22 cellular contexts compared by ENCODE assay signal in the genomic region with DNA sequence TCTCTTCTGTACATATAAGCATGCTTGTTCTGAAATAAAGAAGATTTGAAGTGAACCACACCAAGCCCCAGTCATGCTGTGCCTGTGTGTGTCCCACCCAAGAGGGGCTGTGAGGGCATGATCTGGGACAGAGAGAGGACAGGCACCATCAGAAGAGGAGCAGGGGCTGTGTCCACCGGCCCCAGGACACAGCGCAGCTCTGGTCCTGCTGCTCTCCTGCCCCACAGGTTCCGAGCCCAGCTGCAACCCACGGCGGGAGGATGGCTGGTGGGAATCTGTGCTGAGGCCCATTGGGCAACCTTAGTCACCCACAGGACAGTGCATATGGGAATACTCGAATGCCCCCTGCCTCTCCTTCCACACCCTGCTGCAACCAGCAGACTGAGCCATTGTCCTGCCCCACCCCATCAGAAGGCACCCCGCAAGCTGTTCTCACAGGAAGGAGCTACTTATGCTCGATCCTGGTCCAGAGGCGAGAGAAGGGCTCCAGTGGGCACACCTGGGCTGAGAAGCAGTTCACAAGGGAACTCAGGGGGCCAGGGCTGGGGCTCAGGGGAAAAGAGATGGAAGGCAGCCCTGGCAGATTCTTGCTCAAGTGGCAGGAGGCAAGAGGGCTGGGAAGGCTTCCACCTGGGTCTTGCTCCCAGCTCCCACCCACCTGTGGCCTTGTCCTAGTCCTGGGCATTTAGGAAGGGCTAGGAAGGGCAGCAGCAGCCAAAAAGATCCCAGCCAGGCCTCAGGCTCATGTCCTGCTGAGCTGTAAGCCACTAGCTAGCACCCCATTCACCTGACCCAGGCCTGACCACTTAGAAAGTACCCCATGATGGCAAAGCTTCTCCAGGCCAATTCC. TPM values are rescaled to one million over a fixed set of nuclear protein-coding genes. Genes with fewer than 3 reads are reported as not detected.
"Had no signal": no experiment of that assay in that cellular context is flagged by ENCODE, and none has a peak within 500 bp of the region (broad histone marks: within the 10 kb centered on the region; RNA-seq: fewer than 3 reads in every experiment).

No MANE protein-coding gene starts in this region.

- H3K9me3 Mint-ChIP-seq: endodermal cell; mesothelial cell of epicardium; natural killer cell treated with Interleukin-12 subunit alpha and Interleukin-12 subunit beta and Interleukin-15 and Interleukin-18, amount 100 ng/mL, for 72 hours; stimulated activated effector memory CD8-positive, alpha-beta T cell treated with anti-CD3 and anti-CD28 coated beads, Interleukin-12 subunit alpha, Interleukin-12 subunit beta, amount 100 ng/mL, for 72 hours had no signal

- H3K4me3 ChIP-seq: lung, SK-N-MC, skin epidermis, testis, upper lobe of right lung had no signal

- H3K27ac Mint-ChIP-seq: activated CD4-positive, alpha-beta T cell treated with anti-CD3 and anti-CD28 coated beads for 36 hours; activated naive CD8-positive, alpha-beta T cell; endodermal cell; mesothelial cell of epicardium; natural killer cell treated with Interleukin-12 subunit alpha and Interleukin-12 subunit beta and Interleukin-15 and Interleukin-18, amount 100 ng/mL, for 72 hours; stimulated activated effector memory CD8-positive, alpha-beta T cell treated with anti-CD3 and anti-CD28 coated beads, Interleukin-12 subunit alpha, Interleukin-12 subunit beta, amount 100 ng/mL, for 72 hours; WTC11 had no signal

- H3K4me3 Mint-ChIP-seq: activated CD4-positive, alpha-beta T cell treated with anti-CD3 and anti-CD28 coated beads for 36 hours; activated naive CD8-positive, alpha-beta T cell; endodermal cell; mesothelial cell of epicardium; natural killer cell treated with Interleukin-12 subunit alpha and Interleukin-12 subunit beta and Interleukin-15 and Interleukin-18, amount 100 ng/mL, for 72 hours; stimulated activated effector memory CD8-positive, alpha-beta T cell treated with anti-CD3 and anti-CD28 coated beads, Interleukin-12 subunit alpha, Interleukin-12 subunit beta, amount 100 ng/mL, for 72 hours; WTC11 had no signal

- H3K27me3 ChIP-seq: testis, upper lobe of right lung had no signal

- H3K27ac ChIP-seq: epithelial cell of prostate, SK-N-MC, skin epidermis, testis, upper lobe of right lung had no signal

- H3K4me1 Mint-ChIP-seq: activated CD4-positive, alpha-beta T cell treated with anti-CD3 and anti-CD28 coated beads for 36 hours; endodermal cell; mesothelial cell of epicardium; stimulated activated effector memory CD8-positive, alpha-beta T cell treated with anti-CD3 and anti-CD28 coated beads, Interleukin-12 subunit alpha, Interleukin-12 subunit beta, amount 100 ng/mL, for 72 hours had no signal

- H3K9me3 ChIP-seq: testis, upper lobe of right lung had no signal

- H3K4me1 ChIP-seq: testis, upper lobe of right lung had no signal

- ATAC-seq: activated CD4-positive, alpha-beta T cell treated with anti-CD3 and anti-CD28 coated beads for 36 hours; natural killer cell treated with Interleukin-12 subunit alpha and Interleukin-12 subunit beta and Interleukin-15 and Interleukin-18, amount 100 ng/mL, for 72 hours; stimulated activated effector memory CD8-positive, alpha-beta T cell treated with anti-CD3 and anti-CD28 coated beads, Interleukin-12 subunit alpha, Interleukin-12 subunit beta, amount 100 ng/mL, for 72 hours; upper lobe of right lung; WTC11 had no signal

- H3K27me3 Mint-ChIP-seq: activated CD4-positive, alpha-beta T cell treated with anti-CD3 and anti-CD28 coated beads for 36 hours; activated naive CD8-positive, alpha-beta T cell had no signal

- H3K36me3 Mint-ChIP-seq: activated naive CD8-positive, alpha-beta T cell; mesothelial cell of epicardium; natural killer cell treated with Interleukin-12 subunit alpha and Interleukin-12 subunit beta and Interleukin-15 and Interleukin-18, amount 100 ng/mL, for 72 hours; stimulated activated effector memory CD8-positive, alpha-beta T cell treated with anti-CD3 and anti-CD28 coated beads, Interleukin-12 subunit alpha, Interleukin-12 subunit beta, amount 100 ng/mL, for 72 hours; WTC11 had no signal

- DNase-seq: activated CD4-positive, alpha-beta T cell treated with anti-CD3 and anti-CD28 coated beads for 36 hours; activated CD4-positive, alpha-beta T cell treated with anti-CD3 and anti-CD28 coated beads, Interleukin-2, amount 50 U/mL, for 48 hours; activated T-cell treated with anti-CD3 and anti-CD28 coated beads for 4 hours; caudate nucleus; endodermal cell; retina; stimulated activated CD4-positive, alpha-beta T cell treated with anti-CD3 and anti-CD28 coated beads, Interleukin-15, amount 100 ng/mL, for 24 hours; stimulated activated CD4-positive, alpha-beta T cell treated with anti-CD3 and anti-CD28 coated beads, Interleukin-4, amount 100 ng/mL, for 1 hour; testis; upper lobe of right lung had no signal

- H3K36me3 ChIP-seq: upper lobe of right lung had no signal

RNA-seq across cellular contexts. Expression of gene LDB3, which starts 31.9 kb away (rescaled TPM):
- total RNA-seq: natural killer cell treated with Interleukin-12 subunit alpha and Interleukin-12 subunit beta and Interleukin-15 and Interleukin-18, amount 100 ng/mL, for 72 hours had no signal

RNA-seq across cellular contexts. Expression of gene OPN4, which starts 45.9 kb away (rescaled TPM):
- total RNA-seq: activated CD4-positive, alpha-beta T cell treated with anti-CD3 and anti-CD28 coated beads for 36 hours; endodermal cell; frontal cortex; mesothelial cell of epicardium; natural killer cell treated with Interleukin-12 subunit alpha and Interleukin-12 subunit beta and Interleukin-15 and Interleukin-18, amount 100 ng/mL, for 72 hours; posterior vena cava; T-helper 2 cell treated with Interferon-gamma antibody and Interleukin-4, amounts not matched to agents 100 ng/mL and 5 ng/mL, for 36 hours; upper lobe of right lung; WTC11 had no signal
- polyA plus RNA-seq: lung had no signal
